In genomic region chr13:41694902-41695301, GRCh38 we compare ENCODE assay signal across 8 cellular contexts.
A peak's percentile ranks its signal among the peaks of the same experiment; 100 is the strongest.
DNase-seq lines count a peak whose midpoint lies in the region; ATAC-seq and TF ChIP-seq lines count a peak whose summit lies in the region.

No MANE protein-coding gene starts in this region.

- no peak overlapping the region for H2AFZ ChIP-seq in Loucy (ENCODE audit: low read length)

- no peaks in the 10 kb centered on the region for H3K79me2 ChIP-seq in Loucy (ENCODE audit: insufficient read depth, low read length)

- peaks cover 15% of the 10 kb centered on the region for H3K36me3 Mint-ChIP-seq in nephron (ENCODE audit: low read depth)

- H3K4me2 ChIP-seq in Loucy (ENCODE audit: low read depth, low read length, poor library complexity, severe bottlenecking), result peak overlapping the region; percentile 38

- H3K4me1 ChIP-seq in Loucy (ENCODE audit: insufficient read depth, low read length, poor library complexity, severe bottlenecking), result peaks cover 12% of the 10 kb centered on the region

- peak; percentile 70 for ATAC-seq in GM19023 (IDR thresholded peaks at IDR 0.05; ENCODE audit: unreplicated experiment)
- no peak for ATAC-seq in HG02763 (IDR thresholded peaks at IDR 0.05; ENCODE audit: unreplicated experiment)
- ATAC-seq in HG02798 (IDR thresholded peaks at IDR 0.05; ENCODE audit: poor library complexity, unreplicated experiment), result no peak

- peak overlapping the region; percentile 5 to 64 (median 62) for H3K4me3 Mint-ChIP-seq in nephron

- no peaks in the 10 kb centered on the region for H4K20me1 ChIP-seq in Loucy (ENCODE audit: insufficient read depth, low read length, poor library complexity, severe bottlenecking)

- TF ChIP-seq CTCF in Loucy (conservative IDR thresholded peaks at IDR 0.05; ENCODE audit: low read length) (no peak), choroid plexus epithelial cell (conservative IDR thresholded peaks at IDR 0.05; ENCODE audit: low read depth, low read length) (no peak), nephron (IDR thresholded peaks at IDR 0.05; ENCODE audit: unreplicated experiment in 3 of 3) (no peak)

- H3K4me3 ChIP-seq in Loucy (ENCODE audit: low read length, poor library complexity, severe bottlenecking), result no peak overlapping the region
- no peak overlapping the region for H3K4me3 ChIP-seq in choroid plexus epithelial cell (ENCODE audit: low read depth, low read length)

- H3K27ac Mint-ChIP-seq in nephron, result peak overlapping the region; percentile 85 to 96 (median 91)

- peaks cover 6% of the 10 kb centered on the region; the same call in 1 of the 2 replicates for H3K36me3 ChIP-seq in Loucy (ENCODE audit: insufficient read depth, low read length)

- no peak overlapping the region for H3K9ac ChIP-seq in Loucy (ENCODE audit: low read depth, low read length, poor library complexity, severe bottlenecking)

- no peaks in the 10 kb centered on the region for H3K9me3 Mint-ChIP-seq in nephron

- no peaks in the 10 kb centered on the region for H3K9me3 ChIP-seq in Loucy (ENCODE audit: insufficient read depth, low read depth, low read length)

- in situ Hi-C loops in G401 (cut with HindIII; ENCODE audit: low sequenced_read_pairs), result no loop called here

- peaks cover 45% of the 10 kb centered on the region for H3K4me1 Mint-ChIP-seq in nephron

- no peaks in the 10 kb centered on the region for H3K9me2 ChIP-seq in Loucy (replicated peaks; ENCODE audit: low read depth, low read length)

- no peaks in the 10 kb centered on the region for H3F3A ChIP-seq in Loucy (ENCODE audit: low read depth)

- no peaks in the 10 kb centered on the region for H3K27me3 Mint-ChIP-seq in nephron (ENCODE audit: low read depth)

- H3K27me3 ChIP-seq in Loucy (ENCODE audit: insufficient read depth, low read length, poor library complexity, severe bottlenecking), result no peaks in the 10 kb centered on the region

- DNase-seq in choroid plexus epithelial cell (ENCODE audit: low read depth) (peak; percentile 95), G401 (ENCODE audit: low spot score) (no peak), NCI-H2196 treated with DMSO at 0.1 percent for 48 hours (lab: John Stamatoyannopoulos, UW; ENCODE audit: unreplicated experiment) (no peak)
